26 cellular contexts compared by ENCODE assay signal in genomic region chr2:172091626-172092566, GRCh38. TPM values are rescaled to one million over a fixed set of nuclear protein-coding genes. Genes with fewer than 3 reads are reported as not detected.
A peak's percentile ranks its signal among the peaks of the same experiment; 100 is the strongest.
DNase-seq lines count a peak whose midpoint lies in the region; ATAC-seq, FAIRE-seq and TF ChIP-seq lines count a peak whose summit lies in the region.
"Had no signal": no experiment of that assay in that cellular context is flagged by ENCODE, and none has a peak within 500 bp of the region (broad histone marks: within the 10 kb centered on the region; RNA-seq: fewer than 3 reads in every experiment).

No MANE protein-coding gene starts in this region.

- H3K36me3 ChIP-seq in HepG2 (replicated peaks in 1 of 2; ENCODE audit: control insufficient read depth in 1 of 2, insufficient read depth in 2 of 2, low read length in 2 of 2) (no peaks in the 10 kb centered on the region), right lobe of liver (no peaks in the 10 kb centered on the region), H1 (ENCODE audit: control insufficient read depth in 2 of 4, insufficient read depth in 4 of 4, low read length in 3 of 4) (0 out of 8 replicates have a peak, but pooled peaks cover 0 to 3% (median 0%) of the 10 kb centered on the region in 4 experiments), heart right ventricle (no peaks in the 10 kb centered on the region)
- H3K36me3 ChIP-seq: adrenal gland, transverse colon had no signal

- in situ Hi-C loops in HepG2 (cut with HindIII; ENCODE audit: extremely low pct_ligation_motif_present, low pct_unique_long_range_greater_than_20kb): no loop called here

- H3K14ac ChIP-seq in H1 (ENCODE audit: insufficient read length): no peak overlapping the region

- no peak overlapping the region for H3K27ac Mint-ChIP-seq in type B pancreatic cell
- H3K27ac Mint-ChIP-seq: activated T-helper 17 cell treated with anti-CD3 and anti-CD28 coated beads, Interleukin-2, amount 50 U/mL, for 72 hours had no signal

- DNase-seq in HepG2 (ENCODE audit: low spot score): no peak
- no peak for DNase-seq in right lobe of liver
- DNase-seq in NCI-H146 (lab: John Stamatoyannopoulos, UW): peak; percentile 94
- no peak for DNase-seq in H1 (ENCODE audit: low read depth in 1 of 2, low spot score in 2 of 2)
- DNase-seq in type B pancreatic cell (ENCODE audit: extremely low spot score, unreplicated experiment): no peak
- DNase-seq in activated CD8-positive, alpha-beta memory T cell treated with anti-CD3 and anti-CD28 coated beads for 24 hours: no peak
- no peak for DNase-seq in heart right ventricle
- DNase-seq: activated CD4-positive, CD25-positive, alpha-beta regulatory T cell; adrenal gland; dermis blood vessel endothelial cell; EL; foreskin melanocyte; mesenchymal stem cell; NCI-H187; NCI-H510A treated with DMSO at 0.1 percent for 48 hours; SHP77 treated with DMSO at 0.1 percent for 48 hours; stimulated activated CD4-positive, alpha-beta T cell treated with anti-CD3 and anti-CD28 coated beads, Interleukin-2, amount 100 ng/mL, for 24 hours; transverse colon had no signal

- H2BK15ac ChIP-seq in H1 (ENCODE audit: low read length): no peak overlapping the region

- H4K20me1 ChIP-seq in HepG2 (ENCODE audit: insufficient read depth, low read length): peaks cover 6% of the 10 kb centered on the region; the same call in 1 of the 2 replicates
- H4K20me1 ChIP-seq in H1 (replicated peaks in 1 of 2; ENCODE audit: control insufficient read depth in 1 of 2, insufficient read depth in 2 of 2, low read length in 2 of 2): peaks cover 16 to 33% of the 10 kb centered on the region in 2 experiments

- H2AFZ ChIP-seq in HepG2 (ENCODE audit: low read length) (no peak overlapping the region), H1 (ENCODE audit: low read length) (no peak overlapping the region)

- TF ChIP-seq POLR2A in HepG2 (IDR thresholded peaks at IDR 0.05; ENCODE audit: insufficient read depth in 1 of 2, low read depth in 2 of 2, low read length in 2 of 2): no peak
- TF ChIP-seq POLR2A in right lobe of liver (IDR thresholded peaks at IDR 0.05): no peak
- no peak for TF ChIP-seq POLR2A in H1 (IDR thresholded peaks at IDR 0.05; ENCODE audit: control extremely low read depth in 1 of 2, low read depth in 2 of 2, low read length in 2 of 2)

- H3K9me3 Mint-ChIP-seq in type B pancreatic cell: no peaks in the 10 kb centered on the region
- H3K9me3 Mint-ChIP-seq: activated T-helper 17 cell treated with anti-CD3 and anti-CD28 coated beads, Interleukin-2, amount 50 U/mL, for 72 hours; stimulated activated naive CD8-positive, alpha-beta T cell treated with anti-CD3 and anti-CD28 coated beads, Interleukin-15, Interleukin-2, amounts not matched to agents 100 ng/mL and 50 ng/mL, for 24 hours had no signal

- no peak overlapping the region for H3K9ac ChIP-seq in HepG2 (ENCODE audit: insufficient read depth, low read depth, low read length)
- H3K9ac ChIP-seq in H1 (replicated peaks in 1 of 4; ENCODE audit: extremely low read depth in 1 of 4, low read depth in 3 of 4, low read length in 3 of 4): no peak overlapping the region

- no peak overlapping the region for H4K5ac ChIP-seq in H1 (ENCODE audit: insufficient read length, low read depth, low read length)

- no peaks in the 10 kb centered on the region for H3K79me1 ChIP-seq in H1 (ENCODE audit: low read depth, low read length)

- H3K4me3 Mint-ChIP-seq in type B pancreatic cell: peak overlapping the region; percentile 62
- H3K4me3 Mint-ChIP-seq: activated T-helper 17 cell treated with anti-CD3 and anti-CD28 coated beads, Interleukin-2, amount 50 U/mL, for 72 hours; stimulated activated naive CD8-positive, alpha-beta T cell treated with anti-CD3 and anti-CD28 coated beads, Interleukin-15, Interleukin-2, amounts not matched to agents 100 ng/mL and 50 ng/mL, for 24 hours had no signal

- no peak overlapping the region for H4K8ac ChIP-seq in H1 (ENCODE audit: extremely low read depth, insufficient read depth, low read length)

- TF ChIP-seq RAD21 in HepG2 (CRISPR knock-in tag; IDR thresholded peaks at IDR 0.05): no peak
- no peak for TF ChIP-seq RAD21 in H1 (IDR thresholded peaks at IDR 0.05 in 1 of 2, conservative IDR thresholded peaks at IDR 0.05 in 1 of 2; ENCODE audit: low read depth in 2 of 2, low read length in 2 of 2)

- FAIRE-seq in HepG2 (lab: Jason Lieb, UNC): no peak
- no peak for FAIRE-seq in H1 (lab: Jason Lieb, UNC)
- FAIRE-seq: bronchial epithelial cell had no signal

- ATAC-seq in HepG2: no peak
- ATAC-seq in right lobe of liver: no peak
- no peak for ATAC-seq in heart right ventricle
- no peak for ATAC-seq in GM18858 (IDR thresholded peaks at IDR 0.05; ENCODE audit: unreplicated experiment)
- ATAC-seq: activated T-helper 17 cell treated with anti-CD3 and anti-CD28 coated beads, Interleukin-2, amount 50 U/mL, for 72 hours; naive thymus-derived CD4-positive, alpha-beta T cell had no signal

- H3K4me3 ChIP-seq in HepG2 (replicated peaks in 1 of 3; ENCODE audit: insufficient read depth in 1 of 3, low read depth in 2 of 3, low read length in 3 of 3) (no peak overlapping the region), right lobe of liver (no peak overlapping the region), H1 (ENCODE audit: extremely low read depth in 1 of 4, insufficient read depth in 2 of 4, low read depth in 3 of 4, low read length in 4 of 4) (no peak overlapping the region), heart right ventricle (no peak overlapping the region)
- H3K4me3 ChIP-seq: adrenal gland, HAP-1, transverse colon had no signal

- TF ChIP-seq EP300 in HepG2 (IDR thresholded peaks at IDR 0.05; ENCODE audit: low read depth in 2 of 2, low read length in 2 of 2) (no peak), HepG2 (CRISPR knock-in tag; IDR thresholded peaks at IDR 0.05; ENCODE audit: borderline replicate concordance) (no peak), H1 (IDR thresholded peaks at IDR 0.05; ENCODE audit: borderline replicate concordance in 1 of 2, low read depth in 2 of 2, low read length in 2 of 2) (no peak)

- H3K4me1 Mint-ChIP-seq in type B pancreatic cell (ENCODE audit: unreplicated experiment): peaks cover 29% of the 10 kb centered on the region

- H3K79me2 ChIP-seq in HepG2 (ENCODE audit: insufficient read depth, low read length) (no peaks in the 10 kb centered on the region), H1 (ENCODE audit: control insufficient read depth in 1 of 2, insufficient read depth in 2 of 2, low read length in 2 of 2) (no peaks in the 10 kb centered on the region)

- BruUV-seq in HepG2 (replicated peaks; lab: Mats Ljungman, UMichigan): no TSS peak

- no peak overlapping the region for H3K23ac ChIP-seq in H1 (ENCODE audit: insufficient read length)

- no peak overlapping the region for H2BK12ac ChIP-seq in H1 (ENCODE audit: low read depth, low read length)

- peaks cover 10% of the 10 kb centered on the region; the same call in 1 of the 2 replicates for H3K23me2 ChIP-seq in H1 (ENCODE audit: low read depth, low read length)

- H2BK120ac ChIP-seq in H1 (replicated peaks; ENCODE audit: low read depth, low read length): no peak overlapping the region

- H4K91ac ChIP-seq in H1 (replicated peaks; ENCODE audit: insufficient read length, low read length): no peak overlapping the region

- no peak overlapping the region for H2BK20ac ChIP-seq in H1 (ENCODE audit: low read length)

- H3K4me1 ChIP-seq in HepG2 (ENCODE audit: insufficient read depth, low read length): peaks cover 45% of the 10 kb centered on the region
- peaks cover 0 to 19% (median 0%) of the 10 kb centered on the region in 4 donors for H3K4me1 ChIP-seq in right lobe of liver
- peaks cover 0 to 36% (median 18%) of the 10 kb centered on the region in 4 experiments; a peak in 6 of 7 replicates for H3K4me1 ChIP-seq in H1 (replicated peaks in 1 of 4; ENCODE audit: control insufficient read depth in 3 of 4, insufficient read depth in 4 of 4, low read length in 3 of 4)
- H3K4me1 ChIP-seq in heart right ventricle: peaks cover 15 to 58% (median 33%) of the 10 kb centered on the region in 9 donors

- H3K9me3 ChIP-seq in HepG2 (ENCODE audit: low read length) (no peaks in the 10 kb centered on the region), right lobe of liver (no peaks in the 10 kb centered on the region), H1 (ENCODE audit: insufficient read depth in 2 of 2, low read depth in 1 of 2, low read length in 1 of 2) (no peaks in the 10 kb centered on the region), heart right ventricle (no peaks in the 10 kb centered on the region)
- H3K9me3 ChIP-seq: adrenal gland, HAP-1, transverse colon had no signal

- WGBS in HepG2 (ENCODE audit: low lambda C conversion rate): 26% methylated on average over 11 of the region's 11 CpGs
- 16% methylated on average over 11 of the region's 11 CpGs for WGBS in right lobe of liver (ENCODE audit: insufficient coverage, low coverage, low lambda C conversion rate, missing lambda C conversion rate)
- 20% methylated on average over 11 of the region's 11 CpGs; no CpG with 5 or more reads in 1 of the 2 experiments for WGBS in H1 (ENCODE audit: extremely low coverage in 1 of 2, insufficient coverage in 1 of 2, insufficient read length in 1 of 2, insufficient replicate concordance in 2 of 2, low coverage in 1 of 2, low lambda C conversion rate in 2 of 2, missing lambda C conversion rate in 1 of 2), 2 experiments
- WGBS in heart right ventricle, 2 donors: 13 to 20% methylated on average over 11 of the region's 11 CpGs

- CTCF ChIA-PET in HepG2 (lab: Yijun Ruan, JAX; ENCODE audit: low intra/inter-chr PET ratio, low total read pairs) (no interaction called here), H1 (lab: Charles Lee; ENCODE audit: partially characterized antibody) (interaction anchor here (1.2 to 12.4 kb wide), 3 partner anchors 11 to 390 kb away, joined by 3 to 198 read pairs (median 3); partner anchors contain the start of gene DLX2)

- POLR2A ChIA-PET in HepG2 (lab: Yijun Ruan, JAX) (interaction anchor here (2.5 kb wide), 1 partner anchor 10 kb away, joined by 16 read pairs; the partner anchor contains the start of gene DLX2), H1 (lab: Charles Lee; ENCODE audit: partially characterized antibody) (interaction anchor here (0.6 to 14.0 kb wide), 4 partner anchors 8 to 103 kb away, joined by 3 to 184 read pairs (median 4); partner anchors contain the start of gene DLX2)

- TF ChIP-seq CTCF in HepG2 (CRISPR knock-in tag; IDR thresholded peaks at IDR 0.05) (no peak), right lobe of liver (IDR thresholded peaks at IDR 0.05) (no peak), H1 (IDR thresholded peaks at IDR 0.05; ENCODE audit: control extremely low read depth in 1 of 3, insufficient read depth in 1 of 3, low read depth in 1 of 3, low read length in 3 of 3) (no peak), type B pancreatic cell (conservative IDR thresholded peaks at IDR 0.05) (no peak), heart right ventricle (IDR thresholded peaks at IDR 0.05) (no peak)

- H3K27ac ChIP-seq in HepG2 (ENCODE audit: extremely low read length, insufficient read depth, low read length): no peak overlapping the region
- no peak overlapping the region for H3K27ac ChIP-seq in right lobe of liver
- no peak overlapping the region for H3K27ac ChIP-seq in H1 (ENCODE audit: low read depth, low read length)
- no peak overlapping the region for H3K27ac ChIP-seq in heart right ventricle
- H3K27ac ChIP-seq: epithelial cell of prostate, transverse colon had no signal

- H2BK5ac ChIP-seq in H1 (ENCODE audit: low read depth, low read length): no peak overlapping the region

- no peak overlapping the region for H2AK5ac ChIP-seq in H1 (ENCODE audit: low read depth, low read length)

- no peak overlapping the region for H3K18ac ChIP-seq in H1 (ENCODE audit: extremely low read depth, low read length)

- peaks cover 3% of the 10 kb centered on the region for H3K36me3 Mint-ChIP-seq in type B pancreatic cell

- H3K27me3 Mint-ChIP-seq in type B pancreatic cell: peaks cover 93% of the 10 kb centered on the region

- H3K4me2 ChIP-seq in HepG2 (ENCODE audit: low read depth, low read length) (no peak overlapping the region), H1 (ENCODE audit: insufficient read depth in 1 of 2, low read depth in 2 of 2, low read length in 2 of 2) (no peak overlapping the region)

- H3K4ac ChIP-seq in H1 (replicated peaks; ENCODE audit: insufficient read length, low read depth, low read length): no peak overlapping the region

- intact Hi-C loops in HepG2 (cut with micrococcal nuclease; ENCODE audit: unreplicated experiment) (no loop called here), right lobe of liver (cut with DNase I) (no loop called here), heart right ventricle (cut with DNase I) (no loop called here)

- no peak overlapping the region for H3K56ac ChIP-seq in H1 (replicated peaks; ENCODE audit: insufficient read length, low read depth, low read length)

- peaks cover 20 to 99% of the 10 kb centered on the region in 2 experiments; a peak in 4 of 5 replicates for H3K27me3 ChIP-seq in HepG2 (ENCODE audit: control insufficient read depth in 1 of 2, insufficient read depth in 2 of 2, low read length in 2 of 2)
- peaks cover 40 to 90% of the 10 kb centered on the region in 2 donors for H3K27me3 ChIP-seq in right lobe of liver
- peaks cover 96 to 100% (median 98%) of the 10 kb centered on the region in 4 experiments for H3K27me3 ChIP-seq in H1 (replicated peaks in 1 of 4; ENCODE audit: control insufficient read depth in 3 of 4, extremely low read depth in 1 of 4, insufficient read depth in 3 of 4, low read length in 3 of 4)
- peaks cover 97 to 100% (median 100%) of the 10 kb centered on the region in 7 donors for H3K27me3 ChIP-seq in heart right ventricle

RNA-seq across cellular contexts. Expression of gene DLX1, which starts 6.6 kb away (rescaled TPM):
- 0.18 TPM in 1 of 2 replicates, not detected in the other for total RNA-seq in HepG2 (2016; rRNA removed; fragmentation: Illumina TruSeq; extraction: Trizol)
- total RNA-seq in HepG2 (2016; cell fraction: cytosol; rRNA removed; fragmentation: Illumina TruSeq; extraction: Trizol; ENCODE audit: low read depth): not detected in 2 replicates
- 0.13 and 0.52 TPM in 2 replicates for total RNA-seq in HepG2 (2016; cell fraction: insoluble cytoplasmic fraction; rRNA removed; fragmentation: Illumina TruSeq; extraction: Trizol)
- 0.09 TPM in 1 of 2 replicates, not detected in the other for total RNA-seq in HepG2 (2016; cell fraction: membrane; rRNA removed; fragmentation: Illumina TruSeq; extraction: Trizol)
- 0.25 and 0.37 TPM in 2 replicates for total RNA-seq in HepG2 (2016; cell fraction: nucleus; rRNA removed; fragmentation: Illumina TruSeq; extraction: Trizol)
- 0.69 and 0.86 TPM in 2 replicates for polyA plus RNA-seq in HepG2 (2011; rRNA removed)
- 0.40 and 0.47 TPM in 2 replicates for polyA plus RNA-seq in HepG2 (2011; cell fraction: cytosol; rRNA removed)
- polyA plus RNA-seq in HepG2 (2011; cell fraction: nucleus; rRNA removed): 3.0 and 3.7 TPM in 2 replicates
- 0.32 and 0.51 TPM in 2 replicates for polyA plus RNA-seq in HepG2 (2012)
- 0.19 TPM in 1 of 2 replicates, not detected in the other for polyA plus RNA-seq in HepG2 (2016; cell fraction: cytosol; fragmentation: Illumina TruSeq; extraction: Trizol; ENCODE audit: low read depth)
- polyA plus RNA-seq in HepG2 (2016; cell fraction: insoluble cytoplasmic fraction; fragmentation: Illumina TruSeq; extraction: Trizol; ENCODE audit: low read depth): 0.27 and 0.41 TPM in 2 replicates
- 0.09 and 0.16 TPM in 2 replicates for polyA plus RNA-seq in HepG2 (2016; cell fraction: membrane; fragmentation: Illumina TruSeq; extraction: Trizol; ENCODE audit: low read depth)
- 0.94 TPM in 1 of 2 replicates, not detected in the other for polyA plus RNA-seq in HepG2 (2016; cell fraction: nucleus; fragmentation: Illumina TruSeq; extraction: Trizol; ENCODE audit: insufficient read depth, low read depth)
- 0.89 and 1.8 TPM in 2 replicates for polyA minus RNA-seq in HepG2 (2011; rRNA and poly(A)+ RNA removed; ENCODE audit: low replicate concordance)
- polyA minus RNA-seq in HepG2 (2011; cell fraction: cytosol; rRNA and poly(A)+ RNA removed): 0.40 and 1.1 TPM in 2 replicates
- polyA minus RNA-seq in HepG2 (2011; cell fraction: nucleus; rRNA and poly(A)+ RNA removed): 1.8 and 2.2 TPM in 2 replicates
- total RNA-seq in right lobe of liver: not detected
- total RNA-seq in H1 (2021; fragmentation: NEBNext Ultra II Directional; extraction: Animal tissue kit (Norgen Biotek cat#: 25700)): not detected in 2 replicates
- polyA plus RNA-seq in H1 (2011; rRNA removed): 0.05 and 0.11 TPM in 2 replicates
- 0.08 TPM for polyA plus RNA-seq in H1 (2011; cell fraction: cytosol; rRNA removed)
- 0.07 TPM for polyA plus RNA-seq in H1 (2011; cell fraction: nucleus; rRNA removed)
- polyA plus RNA-seq in H1 (2012, experiment 1 of 2): not detected in 4 replicates
- not detected for polyA plus RNA-seq in H1 (2012, experiment 2 of 2)
- polyA plus RNA-seq in H1 (2013, experiment 1 of 2): 0.04 TPM
- 0.22 TPM for polyA plus RNA-seq in H1 (2013, experiment 2 of 2)
- 0.19 TPM in 1 of 2 replicates, not detected in the other for polyA minus RNA-seq in H1 (2011; rRNA and poly(A)+ RNA removed)
- not detected for polyA minus RNA-seq in H1 (2011; cell fraction: cytosol; rRNA and poly(A)+ RNA removed)
- polyA minus RNA-seq in H1 (2011; cell fraction: nucleus; rRNA and poly(A)+ RNA removed): not detected
- total RNA-seq in type B pancreatic cell (ENCODE audit: low replicate concordance): 0.59 and 10.0 TPM in 2 replicates
- total RNA-seq in heart right ventricle: under 1 TPM in 1 of 10 donors, not detected in 9; 0.41 TPM
- polyA plus RNA-seq in heart right ventricle: under 1 TPM in 1 of 2 donors, not detected in 1; 0.10 TPM
- total RNA-seq: activated T-helper 17 cell treated with anti-CD3 and anti-CD28 coated beads, Interleukin-2, amount 50 U/mL, for 72 hours; bronchial epithelial cell; dermis blood vessel endothelial cell; naive thymus-derived CD4-positive, alpha-beta T cell; T-helper 2 cell treated with Interferon-gamma antibody and Interleukin-4, amounts not matched to agents 100 ng/mL and 5 ng/mL, for 36 hours; transverse colon had no signal
- polyA plus RNA-seq: naive thymus-derived CD4-positive, alpha-beta T cell had no signal

RNA-seq across cellular contexts. Expression of gene DLX2, which starts 10.8 kb away (rescaled TPM):
- total RNA-seq in HepG2 (2016; rRNA removed; fragmentation: Illumina TruSeq; extraction: Trizol): 0.15 TPM in 1 of 2 replicates, not detected in the other
- 0.09 TPM in 1 of 2 replicates, not detected in the other for total RNA-seq in HepG2 (2016; cell fraction: cytosol; rRNA removed; fragmentation: Illumina TruSeq; extraction: Trizol; ENCODE audit: low read depth)
- 0.09 TPM in 1 of 2 replicates, not detected in the other for total RNA-seq in HepG2 (2016; cell fraction: insoluble cytoplasmic fraction; rRNA removed; fragmentation: Illumina TruSeq; extraction: Trizol)
- total RNA-seq in HepG2 (2016; cell fraction: membrane; rRNA removed; fragmentation: Illumina TruSeq; extraction: Trizol): 0.06 and 0.17 TPM in 2 replicates
- not detected in 2 replicates for total RNA-seq in HepG2 (2016; cell fraction: nucleus; rRNA removed; fragmentation: Illumina TruSeq; extraction: Trizol)
- polyA plus RNA-seq in HepG2 (2011; rRNA removed): 0.07 TPM in 2 replicates
- 0.04 and 0.05 TPM in 2 replicates for polyA plus RNA-seq in HepG2 (2011; cell fraction: cytosol; rRNA removed)
- polyA plus RNA-seq in HepG2 (2011; cell fraction: nucleus; rRNA removed): 0.29 and 0.59 TPM in 2 replicates
- polyA plus RNA-seq in HepG2 (2012): 0.17 and 0.25 TPM in 2 replicates
- polyA plus RNA-seq in HepG2 (2016; cell fraction: cytosol; fragmentation: Illumina TruSeq; extraction: Trizol; ENCODE audit: low read depth): 0.07 and 0.12 TPM in 2 replicates
- 0.25 and 0.37 TPM in 2 replicates for polyA plus RNA-seq in HepG2 (2016; cell fraction: insoluble cytoplasmic fraction; fragmentation: Illumina TruSeq; extraction: Trizol; ENCODE audit: low read depth)
- 0.21 and 0.24 TPM in 2 replicates for polyA plus RNA-seq in HepG2 (2016; cell fraction: membrane; fragmentation: Illumina TruSeq; extraction: Trizol; ENCODE audit: low read depth)
- 0.36 and 0.59 TPM in 2 replicates for polyA plus RNA-seq in HepG2 (2016; cell fraction: nucleus; fragmentation: Illumina TruSeq; extraction: Trizol; ENCODE audit: insufficient read depth, low read depth)
- 0.07 and 0.10 TPM in 2 replicates for polyA minus RNA-seq in HepG2 (2011; rRNA and poly(A)+ RNA removed; ENCODE audit: low replicate concordance)
- polyA minus RNA-seq in HepG2 (2011; cell fraction: cytosol; rRNA and poly(A)+ RNA removed): 0.20 and 0.44 TPM in 2 replicates
- polyA minus RNA-seq in HepG2 (2011; cell fraction: nucleus; rRNA and poly(A)+ RNA removed): not detected in 2 replicates
- not detected for total RNA-seq in right lobe of liver
- 0.13 and 0.45 TPM in 2 replicates for total RNA-seq in H1 (2021; fragmentation: NEBNext Ultra II Directional; extraction: Animal tissue kit (Norgen Biotek cat#: 25700))
- 0.05 TPM in 1 of 2 replicates, not detected in the other for polyA plus RNA-seq in H1 (2011; rRNA removed)
- not detected for polyA plus RNA-seq in H1 (2011; cell fraction: cytosol; rRNA removed)
- 0.56 TPM for polyA plus RNA-seq in H1 (2011; cell fraction: nucleus; rRNA removed)
- 0.11 TPM in 1 of 4 replicates, not detected in the others for polyA plus RNA-seq in H1 (2012, experiment 1 of 2)
- polyA plus RNA-seq in H1 (2012, experiment 2 of 2): not detected
- 0.06 TPM for polyA plus RNA-seq in H1 (2013, experiment 1 of 2)
- 0.06 TPM for polyA plus RNA-seq in H1 (2013, experiment 2 of 2)
- not detected in 2 replicates for polyA minus RNA-seq in H1 (2011; rRNA and poly(A)+ RNA removed)
- not detected for polyA minus RNA-seq in H1 (2011; cell fraction: cytosol; rRNA and poly(A)+ RNA removed)
- polyA minus RNA-seq in H1 (2011; cell fraction: nucleus; rRNA and poly(A)+ RNA removed): 0.50 TPM
- 4.3 and 6.9 TPM in 2 replicates for total RNA-seq in type B pancreatic cell (ENCODE audit: low replicate concordance)
- under 1 TPM in 1 of 10 donors, not detected in 9; 0.11 TPM for total RNA-seq in heart right ventricle
- not detected for polyA plus RNA-seq in heart right ventricle
- total RNA-seq: activated T-helper 17 cell treated with anti-CD3 and anti-CD28 coated beads, Interleukin-2, amount 50 U/mL, for 72 hours; bronchial epithelial cell; dermis blood vessel endothelial cell; T-helper 2 cell treated with Interferon-gamma antibody and Interleukin-4, amounts not matched to agents 100 ng/mL and 5 ng/mL, for 36 hours had no signal
- polyA plus RNA-seq: naive thymus-derived CD4-positive, alpha-beta T cell had no signal

Comparison
In these comparisons a context has a peak if more than half of its experiments do, and no peak if none do; other contexts are left out.
1. Of the 41 proteins assayed by ChIP-seq in both HepG2 and H1: peak only in HepG2: none; only in H1: RNF2, SP1 and SUZ12; in both: EZH2; in neither: 37.